In the genomic region with DNA sequence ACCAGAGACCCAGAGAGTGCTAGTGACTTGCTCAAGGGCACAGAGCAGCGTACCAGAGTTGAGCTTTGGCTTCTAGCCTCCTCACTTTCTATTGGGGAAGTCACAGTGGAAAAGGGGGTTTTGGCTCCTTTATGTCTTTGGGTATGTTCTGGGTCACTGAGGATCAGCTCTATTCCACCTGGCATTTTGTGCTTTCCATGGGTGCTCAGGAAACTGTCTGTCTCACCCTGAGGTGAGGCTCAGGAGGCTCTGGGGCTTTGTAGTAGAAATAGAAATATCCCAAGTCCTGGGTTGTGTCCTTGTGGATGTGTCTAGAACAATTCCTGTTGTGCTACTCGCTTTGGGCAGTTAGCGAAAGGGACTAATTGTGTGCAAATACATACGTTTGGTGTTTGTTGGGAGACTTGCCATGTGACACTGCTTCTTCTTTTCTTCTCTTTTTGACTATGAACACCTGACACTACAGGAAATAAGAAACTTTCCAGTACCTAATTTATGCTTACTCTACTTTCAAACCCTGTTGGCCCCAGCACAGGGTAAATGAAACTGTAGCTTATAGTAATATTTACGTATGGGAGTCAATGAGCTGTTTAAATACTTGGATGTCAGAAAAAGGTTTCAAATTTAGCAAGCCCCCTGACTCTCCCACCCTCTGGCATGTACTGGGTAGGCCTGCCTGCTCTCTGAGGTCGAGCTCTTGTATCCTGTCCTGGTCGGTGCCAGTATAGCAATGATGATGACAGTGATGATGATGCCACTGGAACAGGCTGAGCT, we compare ENCODE assay signal across 8 cellular contexts. TPM values are rescaled to one million over a fixed set of nuclear protein-coding genes. Genes with fewer than 3 reads are reported as not detected.
DNase-seq lines count a peak whose midpoint lies in the region; ATAC-seq, FAIRE-seq and TF ChIP-seq lines count a peak whose summit lies in the region.

No MANE protein-coding gene starts in this region.

- H3K9me3 Mint-ChIP-seq in effector memory CD8-positive, alpha-beta T cell, result no peaks in the 10 kb centered on the region

- peaks cover 63% of the 10 kb centered on the region for H3K4me1 ChIP-seq in body of pancreas

- H3K9me3 ChIP-seq in AG04450 (ENCODE audit: control insufficient read depth, insufficient read depth, low read length) (no peaks in the 10 kb centered on the region), body of pancreas (no peaks in the 10 kb centered on the region)

- TF ChIP-seq POLR2A in body of pancreas (IDR thresholded peaks at IDR 0.05), result no peak

- H3K27me3 ChIP-seq in AG04450 (ENCODE audit: control insufficient read depth, insufficient read depth, low read length), result no peaks in the 10 kb centered on the region
- H3K27me3 ChIP-seq in body of pancreas, result no peaks in the 10 kb centered on the region

- TF ChIP-seq CTCF in AG04450 (IDR thresholded peaks at IDR 0.05; ENCODE audit: low read depth, low read length) (no peak), body of pancreas (IDR thresholded peaks at IDR 0.05) (no peak)

- H3K4me1 Mint-ChIP-seq in effector memory CD8-positive, alpha-beta T cell (ENCODE audit: low read depth in 2 of 2), result peaks cover 35 to 50% of the 10 kb centered on the region in 2 donors

- CTCF ChIA-PET in AG04450 (lab: Charles Lee), result interaction anchor here (1.0 kb wide), 1 partner anchor 23 kb away, joined by 3 read pairs; no protein-coding TSS in a partner anchor

- H3K27ac Mint-ChIP-seq in effector memory CD8-positive, alpha-beta T cell, result no peak overlapping the region

- no peaks in the 10 kb centered on the region for H3K36me3 ChIP-seq in body of pancreas (replicated peaks in 1 of 2; ENCODE audit: insufficient read depth in 1 of 2, low read depth in 2 of 2)

- FAIRE-seq in urothelium cell line (lab: Jason Lieb, UNC), result no peak

- ATAC-seq in GM19397 (IDR thresholded peaks at IDR 0.05; ENCODE audit: unreplicated experiment), result peak; percentile 58
- ATAC-seq in HG03460 (IDR thresholded peaks at IDR 0.05; ENCODE audit: unreplicated experiment), result peak; percentile 63
- peak; percentile 18 for ATAC-seq in effector memory CD8-positive, alpha-beta T cell (replicated peaks)
- no peak for ATAC-seq in left lobe of liver
- ATAC-seq in body of pancreas, result no peak

- peak overlapping the region; percentile 22 for H3K27ac ChIP-seq in AG04450 (ENCODE audit: low read depth, low read length)
- H3K27ac ChIP-seq in body of pancreas, result no peak overlapping the region

- WGBS in body of pancreas, 2 donors, result 64 to 80% methylated on average over 7 of the region's 7 CpGs

- H3K4me3 ChIP-seq in AG04450 (ENCODE audit: low read depth, low read length) (no peak overlapping the region), body of pancreas (no peak overlapping the region)

- POLR2A ChIA-PET in AG04450 (lab: Yijun Ruan, JAX), result interaction anchor here (0.6 kb wide), 1 partner anchor 97 kb away, joined by 3 read pairs; no protein-coding TSS in a partner anchor

- peaks cover 27% of the 10 kb centered on the region for H3K36me3 Mint-ChIP-seq in effector memory CD8-positive, alpha-beta T cell (ENCODE audit: insufficient read depth)

- H3K4me3 Mint-ChIP-seq in effector memory CD8-positive, alpha-beta T cell, result no peak overlapping the region

- DNase-seq in AG04450 (ENCODE audit: low read depth, low spot score) (no peak), nucleus accumbens (lab: John Stamatoyannopoulos, UW) (no peak), urothelium cell line (ENCODE audit: low spot score) (no peak), left lobe of liver (ENCODE audit: low spot score) (no peak), body of pancreas (no peak)
- DNase-seq in effector memory CD8-positive, alpha-beta T cell, result no peak

- intact Hi-C loops in body of pancreas (cut with DNase I), result no loop called here

- no peaks in the 10 kb centered on the region for H3K27me3 Mint-ChIP-seq in effector memory CD8-positive, alpha-beta T cell

RNA-seq across cellular contexts. Expression of a gene that starts 35.6 kb away (rescaled TPM):
- 115 and 138 TPM in 2 replicates for polyA plus RNA-seq in AG04450 (2011; rRNA removed)
- polyA minus RNA-seq in AG04450 (2011; rRNA and poly(A)+ RNA removed), result 168 and 203 TPM in 2 replicates
- total RNA-seq in left lobe of liver, result 17.1 TPM
- total RNA-seq in body of pancreas, result 10 to 100 TPM; 19.7 to 52.4 TPM

Comparison
In these comparisons a context has a peak if more than half of its experiments do, and no peak if none do; other contexts are left out.
1. ATAC-seq: peak in GM19397 (single experiment), HG03460 (single experiment) and effector memory CD8-positive, alpha-beta T cell (single experiment); none in left lobe of liver (single experiment) and body of pancreas (single experiment).